9 cellular contexts compared by ENCODE assay signal in the genomic region with DNA sequence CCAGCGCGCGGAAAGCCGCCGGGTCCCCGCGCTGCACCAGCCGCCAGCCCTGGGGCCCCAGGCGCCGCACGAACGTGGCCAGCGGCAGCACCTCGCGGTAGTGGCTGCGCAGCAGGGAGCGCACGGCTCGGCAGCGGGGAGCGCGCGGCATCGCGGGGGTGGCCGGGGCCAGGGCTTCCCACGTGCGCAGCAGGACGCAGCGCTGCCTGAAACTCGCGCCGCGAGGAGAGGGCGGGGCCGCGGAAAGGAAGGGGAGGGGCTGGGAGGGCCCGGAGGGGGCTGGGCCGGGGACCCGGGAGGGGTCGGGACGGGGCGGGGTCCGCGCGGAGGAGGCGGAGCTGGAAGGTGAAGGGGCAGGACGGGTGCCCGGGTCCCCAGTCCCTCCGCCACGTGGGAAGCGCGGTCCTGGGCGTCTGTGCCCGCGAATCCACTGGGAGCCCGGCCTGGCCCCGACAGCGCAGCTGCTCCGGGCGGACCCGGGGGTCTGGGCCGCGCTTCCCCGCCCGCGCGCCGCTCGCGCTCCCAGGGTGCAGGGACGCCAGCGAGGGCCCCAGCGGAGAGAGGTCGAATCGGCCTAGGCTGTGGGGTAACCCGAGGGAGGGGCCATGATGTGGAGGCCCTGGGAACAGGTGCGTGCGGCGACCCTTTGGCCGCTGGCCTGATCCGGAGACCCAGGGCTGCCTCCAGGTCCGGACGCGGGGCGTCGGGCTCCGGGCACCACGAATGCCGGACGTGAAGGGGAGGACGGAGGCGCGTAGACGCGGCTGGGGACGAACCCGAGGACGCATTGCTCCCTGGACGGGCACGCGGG. TPM values are rescaled to one million over a fixed set of nuclear protein-coding genes. Genes with fewer than 3 reads are reported as not detected.
DNase-seq lines count a peak whose midpoint lies in the region; ATAC-seq and TF ChIP-seq lines count a peak whose summit lies in the region.
"Had no signal": no experiment of that assay in that cellular context is flagged by ENCODE, and none has a peak within 500 bp of the region (broad histone marks: within the 10 kb centered on the region; RNA-seq: fewer than 3 reads in every experiment).

A gene (minus strand): TSS at position 230 of the 811 bp plus-strand sequence. CDS start 79 bp downstream, at position 151.

- H3K27me3 Mint-ChIP-seq in activated T-helper 2 cell treated with anti-CD3 and anti-CD28 coated beads, Interferon-gamma antibody, Interleukin-2, Interleukin-4, amounts not matched to agents 10 μg/mL and 5 μg/mL and 100 μg/mL, durations not matched to agents 14 hours and 24 hours and 36 hours (ENCODE audit: low read depth) = peaks cover 2% of the 10 kb centered on the region
- H3K27me3 Mint-ChIP-seq in naive B cell = peaks cover 0 to 24% (median 7%) of the 10 kb centered on the region in 3 donors

- H3K9me3 Mint-ChIP-seq in activated T-helper 2 cell treated with anti-CD3 and anti-CD28 coated beads, Interferon-gamma antibody, Interleukin-2, Interleukin-4, amounts not matched to agents 10 μg/mL and 5 μg/mL and 100 μg/mL, durations not matched to agents 14 hours and 24 hours and 36 hours = no peaks in the 10 kb centered on the region
- no peaks in the 10 kb centered on the region for H3K9me3 Mint-ChIP-seq in naive B cell

- intact Hi-C loops in activated T-helper 2 cell treated with anti-CD3 and anti-CD28 coated beads, Interferon-gamma antibody, Interleukin-2, Interleukin-4, amounts not matched to agents 10 μg/mL and 5 μg/mL and 100 μg/mL, durations not matched to agents 14 hours and 24 hours and 36 hours (cut with micrococcal nuclease) = loop anchor here (10.0 kb wide), 1 partner anchor 50 kb away; a partner anchor contains a TSS

- no peaks in the 10 kb centered on the region for H3K9me3 ChIP-seq in suprapubic skin

- H3K36me3 ChIP-seq in suprapubic skin = no peaks in the 10 kb centered on the region

- no peak within 1 kb of the TSS for H3K27ac ChIP-seq in suprapubic skin

- no peak for TF ChIP-seq POLR2A in suprapubic skin (IDR thresholded peaks at IDR 0.05)

- no peak within 1 kb of the TSS for H3K27ac Mint-ChIP-seq in activated T-helper 2 cell treated with anti-CD3 and anti-CD28 coated beads, Interferon-gamma antibody, Interleukin-2, Interleukin-4, amounts not matched to agents 10 μg/mL and 5 μg/mL and 100 μg/mL, durations not matched to agents 14 hours and 24 hours and 36 hours
- no peak within 1 kb of the TSS for H3K27ac Mint-ChIP-seq in naive B cell

- TF ChIP-seq CTCF in GM12874 (IDR thresholded peaks at IDR 0.05; ENCODE audit: insufficient read depth, low read depth, low read length) (peak; percentile 26; the same call in 1 of the 2 replicates), suprapubic skin (IDR thresholded peaks at IDR 0.05) (no peak)

- 5% methylated on average over 22 of the region's 102 CpGs for WGBS in suprapubic skin

- peaks cover 3% of the 10 kb centered on the region for H3K36me3 Mint-ChIP-seq in activated T-helper 2 cell treated with anti-CD3 and anti-CD28 coated beads, Interferon-gamma antibody, Interleukin-2, Interleukin-4, amounts not matched to agents 10 μg/mL and 5 μg/mL and 100 μg/mL, durations not matched to agents 14 hours and 24 hours and 36 hours (ENCODE audit: low read depth)
- no peaks in the 10 kb centered on the region for H3K36me3 Mint-ChIP-seq in naive B cell

- H3K27me3 ChIP-seq in suprapubic skin = peaks cover 60% of the 10 kb centered on the region

- H3K4me1 Mint-ChIP-seq in activated T-helper 2 cell treated with anti-CD3 and anti-CD28 coated beads, Interferon-gamma antibody, Interleukin-2, Interleukin-4, amounts not matched to agents 10 μg/mL and 5 μg/mL and 100 μg/mL, durations not matched to agents 14 hours and 24 hours and 36 hours (ENCODE audit: low read depth) = peaks cover 6% of the 10 kb centered on the region
- peaks cover 3 to 9% (median 7%) of the 10 kb centered on the region in 3 donors for H3K4me1 Mint-ChIP-seq in naive B cell

- peaks cover 17% of the 10 kb centered on the region for H3K4me1 ChIP-seq in suprapubic skin

- DNase-seq in RKO (ENCODE audit: low spot score) = peak; percentile 26
- DNase-seq in activated T-helper 2 cell treated with anti-CD3 and anti-CD28 coated beads, Interferon-gamma antibody, Interleukin-2, Interleukin-4, amounts not matched to agents 10 μg/mL and 5 μg/mL and 100 μg/mL, durations not matched to agents 14 hours and 24 hours and 36 hours (ENCODE audit: low spot score) = peak; percentile 66
- DNase-seq in naive B cell = peak; percentile 50
- peak; percentile 57 to 60 for DNase-seq in suprapubic skin (ENCODE audit: low spot score in 2 of 2)
- DNase-seq in NCI-H510A (lab: John Stamatoyannopoulos, UW) = no peak

- ATAC-seq in naive B cell (ENCODE audit: low read depth in 2 of 2) (peak; percentile 68 to 79), GM21528 (IDR thresholded peaks at IDR 0.05; ENCODE audit: low FRiP score, unreplicated experiment) (no peak), GM21381 (IDR thresholded peaks at IDR 0.05; ENCODE audit: unreplicated experiment) (no peak)

- peak within 1 kb of the TSS; percentile 23 for H3K4me3 ChIP-seq in suprapubic skin
- H3K4me3 ChIP-seq: lung had no signal

- H3K4me3 Mint-ChIP-seq in activated T-helper 2 cell treated with anti-CD3 and anti-CD28 coated beads, Interferon-gamma antibody, Interleukin-2, Interleukin-4, amounts not matched to agents 10 μg/mL and 5 μg/mL and 100 μg/mL, durations not matched to agents 14 hours and 24 hours and 36 hours (ENCODE audit: low read depth) = peak within 1 kb of the TSS; percentile 60
- H3K4me3 Mint-ChIP-seq in naive B cell = peak within 1 kb of the TSS in 6 of 8 donors; percentile 37 to 75 (median 58)

- TF ChIP-seq EP300 in suprapubic skin (IDR thresholded peaks at IDR 0.05) = no peak

RNA-seq across cellular contexts. Expression of the gene that starts here (rescaled TPM):
- 11.8 and 12.0 TPM in 2 replicates for total RNA-seq in activated T-helper 2 cell treated with anti-CD3 and anti-CD28 coated beads, Interferon-gamma antibody, Interleukin-2, Interleukin-4, amounts not matched to agents 10 μg/mL and 5 μg/mL and 100 μg/mL, durations not matched to agents 14 hours and 24 hours and 36 hours
- not detected for polyA plus RNA-seq in naive B cell (ENCODE audit: low read depth in 6 of 6)
- not detected for total RNA-seq in suprapubic skin
- total RNA-seq: lung had no signal

Comparison
In these comparisons a context has a peak if more than half of its experiments do, and no peak if none do; other contexts are left out.
1. RNA of the gene that starts here (total RNA-seq): 11.8 to 12.0 TPM in activated T-helper 2 cell treated with anti-CD3 and anti-CD28 coated beads, Interferon-gamma antibody, Interleukin-2, Interleukin-4, amounts not matched to agents 10 μg/mL and 5 μg/mL and 100 μg/mL, durations not matched to agents 14 hours and 24 hours and 36 hours; not detected in suprapubic skin; every median in the first group is over 10 times any median in the second.
2. Peak in DNase-seq and ATAC-seq in naive B cell; RNA of the gene not detected or under 1 TPM.
3. Peak in DNase-seq and H3K4me3 ChIP-seq in suprapubic skin; RNA of the gene not detected or under 1 TPM.